In the genomic region with DNA sequence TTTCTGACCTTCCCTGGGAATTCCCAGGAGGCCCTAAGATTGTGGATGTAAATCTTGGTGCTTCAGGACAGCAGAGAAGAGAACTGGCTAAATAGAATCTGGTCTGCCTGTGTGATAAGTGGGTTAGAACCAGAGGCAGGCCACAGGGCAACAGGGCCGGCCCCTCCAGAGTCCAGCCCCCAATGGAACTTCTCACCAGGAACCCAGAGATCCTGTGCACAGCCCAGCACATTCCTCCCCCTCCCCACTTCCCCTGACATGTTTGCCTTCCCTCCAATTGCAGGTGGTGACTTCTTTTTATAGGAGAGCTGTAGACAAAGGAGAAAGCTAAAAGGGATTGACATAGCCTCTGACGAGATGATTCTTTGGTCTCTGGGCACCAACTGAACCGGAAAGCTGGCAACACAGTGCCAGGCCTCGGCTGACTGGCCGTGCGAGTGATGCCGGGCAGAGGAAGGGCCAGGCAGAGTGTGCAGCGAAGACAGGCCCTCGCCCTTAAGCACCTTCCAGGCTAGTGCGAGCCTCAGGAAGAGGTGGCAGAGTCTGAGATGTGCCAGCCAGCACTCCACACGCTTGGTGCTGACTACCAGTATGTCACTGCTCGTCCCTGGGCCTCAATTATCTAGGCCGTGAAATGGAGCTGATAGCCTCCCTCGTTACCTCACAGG, we compare ENCODE assay signal across 29 cellular contexts. TPM values are rescaled to one million over a fixed set of nuclear protein-coding genes. Genes with fewer than 3 reads are reported as not detected.
DNase-seq lines count a peak whose midpoint lies in the region; ATAC-seq, FAIRE-seq and TF ChIP-seq lines count a peak whose summit lies in the region.
"Had no signal": no experiment of that assay in that cellular context is flagged by ENCODE, and none has a peak within 500 bp of the region (broad histone marks: within the 10 kb centered on the region; RNA-seq: fewer than 3 reads in every experiment).

No MANE protein-coding gene starts in this region.

- peaks cover 11% of the 10 kb centered on the region for H3K27me3 Mint-ChIP-seq in GM23338 (ENCODE audit: insufficient read depth, low read depth, poor library complexity)
- H3K27me3 Mint-ChIP-seq in CD8-positive, alpha-beta T cell (ENCODE audit: low read depth) = no peaks in the 10 kb centered on the region
- H3K27me3 Mint-ChIP-seq: activated naive CD8-positive, alpha-beta T cell; stimulated activated naive CD8-positive, alpha-beta T cell treated with anti-CD3 and anti-CD28 coated beads, Interleukin-15, amount 100 ng/mL, for 72 hours; type B pancreatic cell had no signal

- H3K9me3 Mint-ChIP-seq in GM23338 = no peaks in the 10 kb centered on the region
- no peaks in the 10 kb centered on the region for H3K9me3 Mint-ChIP-seq in CD8-positive, alpha-beta T cell
- H3K9me3 Mint-ChIP-seq: activated T-cell treated with anti-CD3 and anti-CD28 coated beads, Interleukin-2, amount 50 U/mL, for 72 hours; naive thymus-derived CD8-positive, alpha-beta T cell; stimulated activated naive CD8-positive, alpha-beta T cell treated with anti-CD3 and anti-CD28 coated beads, Interleukin-15, amount 100 ng/mL, for 72 hours; type B pancreatic cell had no signal

- H3K36me3 ChIP-seq in BLaER1 (peaks cover 12% of the 10 kb centered on the region; the same call in 1 of the 2 replicates), GM23338 (ENCODE audit: insufficient read depth) (no peaks in the 10 kb centered on the region), esophagus squamous epithelium (peaks cover 0 to 38% (median 4%) of the 10 kb centered on the region in 3 donors)
- H3K36me3 ChIP-seq in CD8-positive, alpha-beta T cell (ENCODE audit: insufficient read depth, low read length) = no peaks in the 10 kb centered on the region
- H3K36me3 ChIP-seq: gastrocnemius medialis had no signal

- no peak overlapping the region for H3K4me3 Mint-ChIP-seq in GM23338
- no peak overlapping the region for H3K4me3 Mint-ChIP-seq in CD8-positive, alpha-beta T cell
- H3K4me3 Mint-ChIP-seq: activated naive CD8-positive, alpha-beta T cell; activated T-cell treated with anti-CD3 and anti-CD28 coated beads, Interleukin-2, amount 50 U/mL, for 72 hours; CD4-positive, CD25-positive, alpha-beta regulatory T cell; naive thymus-derived CD8-positive, alpha-beta T cell; stimulated activated naive CD8-positive, alpha-beta T cell treated with anti-CD3 and anti-CD28 coated beads, Interleukin-15, amount 100 ng/mL, for 72 hours; type B pancreatic cell had no signal

- 0 out of 3 replicates have a peak, but pooled peaks have one; percentile 5 for ATAC-seq in GM23338
- ATAC-seq in HG03342 (IDR thresholded peaks at IDR 0.05; ENCODE audit: unreplicated experiment) = no peak
- no peak for ATAC-seq in CD8-positive, alpha-beta T cell
- ATAC-seq: activated T-cell treated with anti-CD3 and anti-CD28 coated beads, Interleukin-2, amount 50 U/mL, for 72 hours; esophagus mucosa; gastrocnemius medialis; K562; naive thymus-derived CD8-positive, alpha-beta T cell; stimulated activated naive CD8-positive, alpha-beta T cell treated with anti-CD3 and anti-CD28 coated beads, Interleukin-15, amount 100 ng/mL, for 72 hours had no signal

- H3K9me2 ChIP-seq in GM23338 (ENCODE audit: insufficient read depth) = no peaks in the 10 kb centered on the region

- H3K27ac ChIP-seq in BLaER1 = peak overlapping the region; percentile 91
- no peak overlapping the region for H3K27ac ChIP-seq in GM23338 (ENCODE audit: low read depth)
- no peak overlapping the region for H3K27ac ChIP-seq in esophagus squamous epithelium
- H3K27ac ChIP-seq in CD8-positive, alpha-beta T cell (ENCODE audit: low read depth, low read length) = no peak overlapping the region
- H3K27ac ChIP-seq: gastrocnemius medialis had no signal

- no peaks in the 10 kb centered on the region for H3F3A ChIP-seq in GM23338 (replicated peaks; ENCODE audit: low read depth)

- DNase-seq in GM23338 (ENCODE audit: low spot score) (no peak), SHP77 (lab: John Stamatoyannopoulos, UW) (peak; percentile 42 to 45), mesenteric fat pad (ENCODE audit: low spot score) (peak; percentile 76), D721Med (ENCODE audit: insufficient read length, low spot score) (no peak), esophagus squamous epithelium (lab: John Stamatoyannopoulos, UW) (no peak)
- no peak for DNase-seq in CD8-positive, alpha-beta T cell
- DNase-seq: activated CD4-positive, CD25-positive, alpha-beta regulatory T cell treated with anti-CD3 and anti-CD28 coated beads, Interleukin-2, amount 50 U/mL, for 72 hours; activated CD8-positive, alpha-beta memory T cell treated with anti-CD3 and anti-CD28 coated beads for 24 hours; activated T-cell treated with anti-CD3 and anti-CD28 coated beads, Interleukin-2, amount 50 U/mL, for 72 hours; CD4-positive, CD25-positive, alpha-beta regulatory T cell; DMS79 treated with DMSO at 0.1 percent for 48 hours; effector CD8-positive, alpha-beta T cell; gastrocnemius medialis; mesendoderm; stimulated activated CD4-positive, alpha-beta T cell treated with anti-CD3 and anti-CD28 coated beads, Interleukin-4, amount 100 ng/mL, for 1 hour; stimulated activated naive CD8-positive, alpha-beta T cell treated with anti-CD3 and anti-CD28 coated beads, Interleukin-15, amount 100 ng/mL, for 72 hours; SW 1271 had no signal

- H3K36me3 Mint-ChIP-seq in GM23338 (ENCODE audit: low read depth) = no peaks in the 10 kb centered on the region; the same call in 2 of the 3 replicates
- peaks cover 31% of the 10 kb centered on the region for H3K36me3 Mint-ChIP-seq in CD8-positive, alpha-beta T cell

- no peak for FAIRE-seq in D721Med (lab: Jason Lieb, UNC)
- FAIRE-seq: astrocyte, K562 had no signal

- H3K9me3 ChIP-seq in BLaER1 (no peaks in the 10 kb centered on the region), esophagus squamous epithelium (no peaks in the 10 kb centered on the region)
- H3K9me3 ChIP-seq in CD8-positive, alpha-beta T cell (ENCODE audit: low read length) = no peaks in the 10 kb centered on the region
- H3K9me3 ChIP-seq: gastrocnemius medialis had no signal

- TF ChIP-seq CTCF in GM23338 (conservative IDR thresholded peaks at IDR 0.05; ENCODE audit: low read depth in 2 of 2) (no peak), D721Med (IDR thresholded peaks at IDR 0.05; ENCODE audit: insufficient read depth, missing control alignments) (no peak), esophagus squamous epithelium (IDR thresholded peaks at IDR 0.05) (no peak)
- no peak for TF ChIP-seq CTCF in CD8-positive, alpha-beta T cell (IDR thresholded peaks at IDR 0.05)

- POLR2A ChIA-PET in CD8-positive, alpha-beta T cell (lab: Charles Lee) = no interaction called here

- H4K20me1 ChIP-seq in BLaER1 (no peaks in the 10 kb centered on the region), GM23338 (replicated peaks; ENCODE audit: insufficient read depth) (no peaks in the 10 kb centered on the region)

- no peak overlapping the region for H3K4me3 ChIP-seq in BLaER1
- H3K4me3 ChIP-seq in GM23338 = no peak overlapping the region
- H3K4me3 ChIP-seq in esophagus squamous epithelium = no peak overlapping the region
- no peak overlapping the region for H3K4me3 ChIP-seq in CD8-positive, alpha-beta T cell (ENCODE audit: low read depth, low read length)
- H3K4me3 ChIP-seq: gastrocnemius medialis, K562, smooth muscle cell had no signal

- no peak overlapping the region for H3K27ac Mint-ChIP-seq in GM23338
- H3K27ac Mint-ChIP-seq in CD8-positive, alpha-beta T cell = no peak overlapping the region
- H3K27ac Mint-ChIP-seq: activated naive CD8-positive, alpha-beta T cell; activated T-cell treated with anti-CD3 and anti-CD28 coated beads, Interleukin-2, amount 50 U/mL, for 72 hours; CD4-positive, CD25-positive, alpha-beta regulatory T cell; type B pancreatic cell had no signal

- CTCF ChIA-PET in CD8-positive, alpha-beta T cell (lab: Charles Lee) = no interaction called here

- no peak for TF ChIP-seq POLR2A in esophagus squamous epithelium (IDR thresholded peaks at IDR 0.05)

- H3K27me3 ChIP-seq in BLaER1 (no peaks in the 10 kb centered on the region; the same call in 1 of the 2 replicates), GM23338 (ENCODE audit: insufficient read depth) (no peaks in the 10 kb centered on the region), esophagus squamous epithelium (no peaks in the 10 kb centered on the region)
- H3K27me3 ChIP-seq in CD8-positive, alpha-beta T cell (ENCODE audit: insufficient read depth, low read length) = no peaks in the 10 kb centered on the region
- H3K27me3 ChIP-seq: gastrocnemius medialis had no signal

- H3K9ac ChIP-seq in BLaER1 = peak overlapping the region; percentile 72

- H3K4me2 ChIP-seq in BLaER1 = peak overlapping the region; percentile 77
- H3K4me2 ChIP-seq in GM23338 = no peak overlapping the region
- H3K4me2 ChIP-seq: smooth muscle cell had no signal

- no peaks in the 10 kb centered on the region for H3K79me2 ChIP-seq in GM23338 (replicated peaks; ENCODE audit: insufficient read depth)

- H2AFZ ChIP-seq in GM23338 = no peak overlapping the region

- peaks cover 29% of the 10 kb centered on the region for H3K4me1 Mint-ChIP-seq in GM23338
- H3K4me1 Mint-ChIP-seq in CD8-positive, alpha-beta T cell (ENCODE audit: low read depth) = no peaks in the 10 kb centered on the region

- H3K4me1 ChIP-seq in BLaER1 (peaks cover 68% of the 10 kb centered on the region), GM23338 (ENCODE audit: insufficient read depth) (peaks cover 14% of the 10 kb centered on the region), esophagus squamous epithelium (no peaks in the 10 kb centered on the region)
- no peaks in the 10 kb centered on the region for H3K4me1 ChIP-seq in CD8-positive, alpha-beta T cell (ENCODE audit: insufficient read depth, low read length)
- H3K4me1 ChIP-seq: gastrocnemius medialis had no signal

- WGBS in esophagus squamous epithelium, 2 donors = 74 to 88% methylated on average over 3 to 10 of the region's 14 CpGs

- intact Hi-C loops in esophagus squamous epithelium (cut with DNase I) = no loop called here
- intact Hi-C loops in CD8-positive, alpha-beta T cell (cut with DNase I, micrococcal nuclease) = no loop called here

TF ChIP-seq in GM23338, 12 proteins besides CTCF, POLR2A, EP300 and RAD21 (continues in another document):
- TF ChIP-seq EZH2phosphoT487 (IDR thresholded peaks at IDR 0.05; ENCODE audit: unreplicated experiment) = no peak

RNA-seq across cellular contexts. Expression of a gene that starts 19.3 kb away (rescaled TPM):
- 0.17 and 0.19 TPM in 2 replicates for total RNA-seq in GM23338 (2014; rRNA removed; shearing (Covaris generic))
- polyA plus RNA-seq in GM23338 (2016; fragmentation: Nextera tagmentation; extraction: Ambion mirVana) = not detected in 2 replicates
- 0.26 TPM for total RNA-seq in mesenteric fat pad
- total RNA-seq in esophagus squamous epithelium = under 1 TPM; 0.09 to 0.76 (median 0.28) TPM
- 1 to 10 TPM; 1.8 to 2.3 TPM for total RNA-seq in CD8-positive, alpha-beta T cell
- total RNA-seq: astrocyte, H4, kidney epithelial cell had no signal
- polyA plus RNA-seq: CD4-positive, CD25-positive, alpha-beta regulatory T cell had no signal

RNA-seq across cellular contexts. Expression of a gene that starts 33.8 kb away (rescaled TPM):
- not detected in 2 replicates for total RNA-seq in GM23338 (2014; rRNA removed; shearing (Covaris generic))
- not detected in 2 replicates for polyA plus RNA-seq in GM23338 (2016; fragmentation: Nextera tagmentation; extraction: Ambion mirVana)
- total RNA-seq in mesenteric fat pad = not detected
- not detected for total RNA-seq in esophagus squamous epithelium
- total RNA-seq in CD8-positive, alpha-beta T cell = not detected
- total RNA-seq: activated T-cell treated with anti-CD3 and anti-CD28 coated beads, Interleukin-2, amount 50 U/mL, for 72 hours; astrocyte; CD4-positive, CD25-positive, alpha-beta regulatory T cell; esophagus mucosa; gastrocnemius medialis; H4; K562; kidney epithelial cell; naive thymus-derived CD8-positive, alpha-beta T cell; posterior vena cava; smooth muscle cell had no signal
- polyA plus RNA-seq: CD4-positive, CD25-positive, alpha-beta regulatory T cell; K562; naive thymus-derived CD8-positive, alpha-beta T cell; smooth muscle cell had no signal

Comparison
In these comparisons a context has a peak if more than half of its experiments do, and no peak if none do; other contexts are left out.
1. DNase-seq: peak in SHP77 (2 of 2) and mesenteric fat pad (single experiment); none in GM23338 (single experiment), D721Med (single experiment), esophagus squamous epithelium (single experiment) and CD8-positive, alpha-beta T cell (0 of 7).